Comparison of ENCODE assay signal across 19 cellular contexts in the genomic region with DNA sequence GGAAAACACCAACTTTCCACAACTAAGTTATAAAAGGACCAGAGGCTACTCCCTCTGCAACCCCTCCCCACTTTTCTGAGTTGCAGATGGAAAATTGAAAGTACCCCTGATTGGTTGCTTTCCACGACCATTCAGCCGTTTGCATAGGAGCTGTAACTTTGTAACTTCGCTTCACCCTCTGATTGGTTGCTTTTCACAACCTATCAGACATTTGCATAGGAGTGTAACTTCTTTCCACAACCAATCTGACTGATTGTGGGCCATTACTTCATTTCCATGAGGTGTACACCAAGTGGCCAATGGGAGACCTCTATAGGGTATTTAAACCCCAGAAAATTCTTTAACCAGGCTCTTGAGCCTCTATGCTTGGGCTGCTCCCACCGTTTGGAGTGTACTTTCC.
DNase-seq lines count a peak whose midpoint lies in the region; ATAC-seq and TF ChIP-seq lines count a peak whose summit lies in the region.
"Had no signal": no experiment of that assay in that cellular context is flagged by ENCODE, and none has a peak within 500 bp of the region (broad histone marks: within the 10 kb centered on the region; RNA-seq: fewer than 3 reads in every experiment).

No MANE protein-coding gene starts in this region.

- no peaks in the 10 kb centered on the region for H3K9me3 ChIP-seq in CD4-positive, alpha-beta T cell (ENCODE audit: control insufficient read depth, low read length)
- H3K9me3 ChIP-seq: esophagus squamous epithelium, left ventricle myocardium inferior had no signal

- POLR2A ChIA-PET in CD4-positive, alpha-beta T cell (lab: Charles Lee) = no interaction called here

- ATAC-seq in CD4-positive, alpha-beta T cell (ENCODE audit: poor library complexity) = no peak
- ATAC-seq in naive B cell (ENCODE audit: low read depth in 2 of 2) = no peak
- ATAC-seq in HG03175 (IDR thresholded peaks at IDR 0.05; ENCODE audit: unreplicated experiment) = no peak
- ATAC-seq: WTC11 had no signal

- H3K27me3 Mint-ChIP-seq in CD4-positive, alpha-beta T cell = no peaks in the 10 kb centered on the region
- peaks cover 2% of the 10 kb centered on the region for H3K27me3 Mint-ChIP-seq in IgD-negative memory B cell
- H3K27me3 Mint-ChIP-seq in activated T-helper 1 cell treated with anti-CD3 and anti-CD28 coated beads, Interleukin-12 subunit alpha, Interleukin-12 subunit beta, Interleukin-2, Interleukin-4 antibody, amounts not matched to agents 30 ng/mL and 10 ng/mL and 1 ng/mL, durations not matched to agents 14 hours and 24 hours and 36 hours (ENCODE audit: insufficient read depth) = peaks cover 10% of the 10 kb centered on the region
- no peaks in the 10 kb centered on the region for H3K27me3 Mint-ChIP-seq in naive B cell
- H3K27me3 Mint-ChIP-seq in type B pancreatic cell = no peaks in the 10 kb centered on the region

- intact Hi-C loops in CD4-positive, alpha-beta T cell (cut with DNase I, micrococcal nuclease) = no loop called here
- intact Hi-C loops in activated T-helper 1 cell treated with anti-CD3 and anti-CD28 coated beads, Interleukin-12 subunit alpha, Interleukin-12 subunit beta, Interleukin-2, Interleukin-4 antibody, amounts not matched to agents 30 ng/mL and 10 ng/mL and 1 ng/mL, durations not matched to agents 14 hours and 24 hours and 36 hours (cut with micrococcal nuclease) = loop anchor here (1.0 kb wide), 1 partner anchor 573 kb away; no protein-coding TSS in a partner anchor

- H3K36me3 Mint-ChIP-seq in CD4-positive, alpha-beta T cell (ENCODE audit: low read depth) = no peaks in the 10 kb centered on the region
- peaks cover 4% of the 10 kb centered on the region for H3K36me3 Mint-ChIP-seq in IgD-negative memory B cell
- peaks cover 3% of the 10 kb centered on the region for H3K36me3 Mint-ChIP-seq in activated T-helper 1 cell treated with anti-CD3 and anti-CD28 coated beads, Interleukin-12 subunit alpha, Interleukin-12 subunit beta, Interleukin-2, Interleukin-4 antibody, amounts not matched to agents 30 ng/mL and 10 ng/mL and 1 ng/mL, durations not matched to agents 14 hours and 24 hours and 36 hours (ENCODE audit: low read depth)
- no peaks in the 10 kb centered on the region for H3K36me3 Mint-ChIP-seq in naive B cell
- no peaks in the 10 kb centered on the region for H3K36me3 Mint-ChIP-seq in type B pancreatic cell
- H3K36me3 Mint-ChIP-seq: WTC11 had no signal

- H3K4me1 Mint-ChIP-seq in CD4-positive, alpha-beta T cell (ENCODE audit: low read depth) = peaks cover 31% of the 10 kb centered on the region
- H3K4me1 Mint-ChIP-seq in IgD-negative memory B cell (peaks cover 23 to 33% (median 30%) of the 10 kb centered on the region in 3 donors), naive B cell (peaks cover 29 to 71% (median 56%) of the 10 kb centered on the region in 3 donors), type B pancreatic cell (ENCODE audit: unreplicated experiment) (peaks cover 27% of the 10 kb centered on the region)
- H3K4me1 Mint-ChIP-seq in activated T-helper 1 cell treated with anti-CD3 and anti-CD28 coated beads, Interleukin-12 subunit alpha, Interleukin-12 subunit beta, Interleukin-2, Interleukin-4 antibody, amounts not matched to agents 30 ng/mL and 10 ng/mL and 1 ng/mL, durations not matched to agents 14 hours and 24 hours and 36 hours (ENCODE audit: low read depth) = peaks cover 33% of the 10 kb centered on the region

- H3K4me3 Mint-ChIP-seq in CD4-positive, alpha-beta T cell = peak overlapping the region; percentile 86
- H3K4me3 Mint-ChIP-seq in IgD-negative memory B cell (peak overlapping the region in 3 of 4 donors; percentile 66 to 91 (median 89)), naive B cell (peak overlapping the region in 6 of 8 donors; percentile 53 to 90 (median 74)), type B pancreatic cell (no peak overlapping the region)
- H3K4me3 Mint-ChIP-seq in activated T-helper 1 cell treated with anti-CD3 and anti-CD28 coated beads, Interleukin-12 subunit alpha, Interleukin-12 subunit beta, Interleukin-2, Interleukin-4 antibody, amounts not matched to agents 30 ng/mL and 10 ng/mL and 1 ng/mL, durations not matched to agents 14 hours and 24 hours and 36 hours = peak overlapping the region; percentile 74
- H3K4me3 Mint-ChIP-seq: H9, WTC11 had no signal

- CTCF ChIA-PET in CD4-positive, alpha-beta T cell (lab: Charles Lee) = interaction anchor here (1.0 kb wide), 1 partner anchor 27 kb away, joined by 4 read pairs; no protein-coding TSS in a partner anchor

- peak overlapping the region; percentile 96 for H3K27ac Mint-ChIP-seq in CD4-positive, alpha-beta T cell
- peak overlapping the region; percentile 82 to 97 (median 91) for H3K27ac Mint-ChIP-seq in IgD-negative memory B cell
- H3K27ac Mint-ChIP-seq in activated T-helper 1 cell treated with anti-CD3 and anti-CD28 coated beads, Interleukin-12 subunit alpha, Interleukin-12 subunit beta, Interleukin-2, Interleukin-4 antibody, amounts not matched to agents 30 ng/mL and 10 ng/mL and 1 ng/mL, durations not matched to agents 14 hours and 24 hours and 36 hours = peak overlapping the region; percentile 77
- peak overlapping the region in 5 of 6 donors; percentile 94 to 98 (median 95) for H3K27ac Mint-ChIP-seq in naive B cell
- no peak overlapping the region for H3K27ac Mint-ChIP-seq in type B pancreatic cell
- H3K27ac Mint-ChIP-seq: H9, WTC11 had no signal

- TF ChIP-seq CTCF in CD4-positive, alpha-beta T cell (IDR thresholded peaks at IDR 0.05) = no peak
- no peak for TF ChIP-seq CTCF in type B pancreatic cell (conservative IDR thresholded peaks at IDR 0.05)

- peak overlapping the region; percentile 68 for H3K27ac ChIP-seq in CD4-positive, alpha-beta T cell (ENCODE audit: low read depth, low read length)
- H3K27ac ChIP-seq: left ventricle myocardium inferior had no signal

- H3K9me3 Mint-ChIP-seq in CD4-positive, alpha-beta T cell = no peaks in the 10 kb centered on the region
- peaks cover 0 to 12% (median 0%) of the 10 kb centered on the region in 3 donors for H3K9me3 Mint-ChIP-seq in IgD-negative memory B cell
- H3K9me3 Mint-ChIP-seq in activated T-helper 1 cell treated with anti-CD3 and anti-CD28 coated beads, Interleukin-12 subunit alpha, Interleukin-12 subunit beta, Interleukin-2, Interleukin-4 antibody, amounts not matched to agents 30 ng/mL and 10 ng/mL and 1 ng/mL, durations not matched to agents 14 hours and 24 hours and 36 hours = peaks cover 7% of the 10 kb centered on the region
- peaks cover 0 to 9% (median 2%) of the 10 kb centered on the region in 7 donors for H3K9me3 Mint-ChIP-seq in naive B cell
- peaks cover 5% of the 10 kb centered on the region for H3K9me3 Mint-ChIP-seq in type B pancreatic cell
- H3K9me3 Mint-ChIP-seq: H9 had no signal

- DNase-seq in CD4-positive, alpha-beta T cell = no peak
- no peak for DNase-seq in activated T-helper 1 cell treated with anti-CD3 and anti-CD28 coated beads, Interleukin-12 subunit alpha, Interleukin-12 subunit beta, Interleukin-2, Interleukin-4 antibody, amounts not matched to agents 30 ng/mL and 10 ng/mL and 1 ng/mL, durations not matched to agents 14 hours and 24 hours and 36 hours (ENCODE audit: low spot score)
- DNase-seq in naive B cell = no peak
- DNase-seq in NOMO-1 (lab: John Stamatoyannopoulos, UW; ENCODE audit: unreplicated experiment in 2 of 2) = no peak
- no peak for DNase-seq in GDM1 (lab: John Stamatoyannopoulos, UW)
- DNase-seq in type B pancreatic cell (ENCODE audit: extremely low spot score, unreplicated experiment) = no peak
- DNase-seq: AML-193, amygdala, esophagus squamous epithelium, H9, IMR-90, left ventricle myocardium inferior, NCI-H1048, NCI-H2081, NCI-H524, SIG-M5 had no signal

- no peaks in the 10 kb centered on the region for H3K27me3 ChIP-seq in CD4-positive, alpha-beta T cell (ENCODE audit: control insufficient read depth, insufficient read depth, low read length)
- H3K27me3 ChIP-seq: esophagus squamous epithelium had no signal
